ENCODE assay signal across 27 cellular contexts in the genomic region with DNA sequence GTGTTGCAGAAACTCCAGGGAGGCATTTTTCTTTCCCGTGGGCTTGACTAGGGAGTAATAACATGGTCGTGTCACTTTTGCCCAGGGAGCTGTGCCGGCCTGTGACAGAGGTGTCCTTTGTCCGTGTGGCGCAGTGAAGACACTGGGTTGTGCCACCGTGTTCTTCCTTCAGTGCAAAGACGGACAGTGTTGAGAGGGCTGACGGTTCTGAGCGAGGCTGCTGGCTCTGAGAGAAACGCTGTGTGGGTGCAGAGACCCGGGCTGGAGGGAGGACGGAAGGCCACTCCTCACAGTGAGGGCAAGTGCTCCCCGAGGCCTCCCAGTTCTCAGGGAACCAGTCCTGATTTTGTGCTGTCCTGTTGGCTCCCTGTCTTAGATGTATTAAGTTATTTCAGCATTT.
"Had no signal": no experiment of that assay in that cellular context is flagged by ENCODE, and none has a peak within 500 bp of the region (broad histone marks: within the 10 kb centered on the region; RNA-seq: fewer than 3 reads in every experiment).

No MANE protein-coding gene starts in this region.

- ATAC-seq: activated naive CD8-positive, alpha-beta T cell treated with anti-CD3 and anti-CD28 coated beads, Interleukin-2, amount 50 U/mL, for 24 hours; activated T-cell treated with anti-CD3 and anti-CD28 coated beads, Interleukin-2, amount 50 U/mL, for 72 hours; gastrocnemius medialis; heart left ventricle; left colon; pancreas; right cardiac atrium; stimulated activated effector memory CD8-positive, alpha-beta T cell treated with anti-CD3 and anti-CD28 coated beads, Interleukin-12 subunit alpha, Interleukin-12 subunit beta, amount 100 ng/mL, for 72 hours had no signal

- H3K4me3 ChIP-seq: esophagus muscularis mucosa, gastrocnemius medialis, heart left ventricle, pancreas, skin epidermis, stomach, transverse colon, vagina had no signal

- H3K27ac ChIP-seq: esophagus muscularis mucosa, gastrocnemius medialis, heart left ventricle, pancreas, skin epidermis, stomach, transverse colon, vagina had no signal

- H3K27me3 Mint-ChIP-seq: activated naive CD8-positive, alpha-beta T cell treated with anti-CD3 and anti-CD28 coated beads, Interleukin-2, amount 50 U/mL, for 24 hours; naive B cell had no signal

- H3K9me3 ChIP-seq: esophagus muscularis mucosa, gastrocnemius medialis, heart left ventricle, pancreas, stomach, transverse colon, vagina had no signal

- H3K4me1 ChIP-seq: esophagus muscularis mucosa, gastrocnemius medialis, pancreas, transverse colon, vagina had no signal

- DNase-seq: activated CD4-positive, alpha-beta T cell treated with anti-CD3 and anti-CD28 coated beads for 4 hours; activated CD4-positive, alpha-beta T cell treated with anti-CD3 and anti-CD28 coated beads, Interleukin-2, amount 50 U/mL, for 48 hours; activated CD4-positive, CD25-positive, alpha-beta regulatory T cell; activated CD8-positive, alpha-beta memory T cell treated with anti-CD3 and anti-CD28 coated beads, Interleukin-2, amount 50 U/mL, for 48 hours; activated effector memory CD4-positive, alpha-beta T cell treated with anti-CD3 and anti-CD28 coated beads, Interleukin-2, amount 50 U/mL, for 16 hours; activated naive CD4-positive, alpha-beta T cell treated with anti-CD3 and anti-CD28 coated beads, Interleukin-2, amount 50 U/mL, for 16 hours; activated naive CD8-positive, alpha-beta T cell treated with anti-CD3 and anti-CD28 coated beads, Interleukin-2, amount 50 U/mL, for 24 hours; activated T-cell treated with anti-CD3 and anti-CD28 coated beads, Interleukin-2, amount 50 U/mL, for 72 hours; dermis blood vessel endothelial cell; effector memory CD4-positive, alpha-beta T cell; gastrocnemius medialis; heart left ventricle; left colon; mesendoderm; naive B cell; pancreas; right cardiac atrium; stimulated activated CD4-positive, alpha-beta T cell treated with anti-CD3 and anti-CD28 coated beads, Interleukin-1b, Interleukin-23, amount 100 ng/mL, for 48 hours; stomach; transverse colon had no signal

- H3K9me3 Mint-ChIP-seq: activated naive CD8-positive, alpha-beta T cell treated with anti-CD3 and anti-CD28 coated beads, Interleukin-2, amount 50 U/mL, for 24 hours; activated T-cell treated with anti-CD3 and anti-CD28 coated beads, Interleukin-2, amount 50 U/mL, for 72 hours; naive B cell; stimulated activated effector memory CD8-positive, alpha-beta T cell treated with anti-CD3 and anti-CD28 coated beads, Interleukin-12 subunit alpha, Interleukin-12 subunit beta, amount 100 ng/mL, for 72 hours; T-helper 1 cell treated with Interleukin-12 subunit alpha and Interleukin-12 subunit beta and Interleukin-4 antibody, amounts not matched to agents 30 μg/mL and 1 μg/mL, for 36 hours had no signal

- H3K27me3 ChIP-seq: esophagus muscularis mucosa, gastrocnemius medialis, heart left ventricle, pancreas, stomach, transverse colon, vagina had no signal

- H3K4me3 Mint-ChIP-seq: activated naive CD8-positive, alpha-beta T cell treated with anti-CD3 and anti-CD28 coated beads, Interleukin-2, amount 50 U/mL, for 24 hours; activated T-cell treated with anti-CD3 and anti-CD28 coated beads, Interleukin-2, amount 50 U/mL, for 72 hours; naive B cell; stimulated activated effector memory CD8-positive, alpha-beta T cell treated with anti-CD3 and anti-CD28 coated beads, Interleukin-12 subunit alpha, Interleukin-12 subunit beta, amount 100 ng/mL, for 72 hours; T-helper 1 cell treated with Interleukin-12 subunit alpha and Interleukin-12 subunit beta and Interleukin-4 antibody, amounts not matched to agents 30 μg/mL and 1 μg/mL, for 36 hours had no signal

- H3K27ac Mint-ChIP-seq: activated naive CD8-positive, alpha-beta T cell treated with anti-CD3 and anti-CD28 coated beads, Interleukin-2, amount 50 U/mL, for 24 hours; stimulated activated effector memory CD8-positive, alpha-beta T cell treated with anti-CD3 and anti-CD28 coated beads, Interleukin-12 subunit alpha, Interleukin-12 subunit beta, amount 100 ng/mL, for 72 hours; T-helper 1 cell treated with Interleukin-12 subunit alpha and Interleukin-12 subunit beta and Interleukin-4 antibody, amounts not matched to agents 30 μg/mL and 1 μg/mL, for 36 hours had no signal

- FAIRE-seq: endothelial cell of umbilical vein, keratinocyte, pancreas had no signal
